1 cellular context compared by ENCODE assay signal in the genomic region with DNA sequence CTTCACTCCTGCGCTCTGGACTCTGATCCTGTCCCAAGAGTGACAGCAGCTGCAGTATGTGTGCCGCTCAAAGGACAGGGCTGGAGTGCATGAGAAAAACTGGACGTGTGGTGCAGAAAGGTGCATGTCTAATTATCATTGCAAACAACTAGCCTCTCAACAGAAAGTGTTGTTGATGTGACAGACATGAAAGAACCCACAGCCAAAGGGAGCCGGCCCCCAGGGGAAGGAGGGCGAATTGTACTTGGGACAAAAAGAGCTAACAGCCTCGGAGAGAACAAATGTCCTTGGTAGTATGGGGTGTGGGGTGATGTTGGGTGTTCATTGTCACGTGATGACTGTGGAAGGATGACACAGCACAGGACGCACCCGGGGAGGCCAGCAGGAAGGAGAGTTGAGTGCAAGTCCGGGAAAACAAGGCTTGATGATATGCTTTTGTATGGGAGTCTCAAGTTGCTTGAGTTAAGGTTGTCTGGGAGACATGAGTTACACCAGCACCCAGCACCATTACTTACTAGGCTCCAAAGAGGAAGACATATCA.
TF ChIP-seq lines count a peak whose summit lies in the region.

No MANE protein-coding gene starts in this region.

TF ChIP-seq in IMR-90, 13 proteins besides CTCF, POLR2A, EP300 and RAD21:
- TF ChIP-seq SMC3 (IDR thresholded peaks at IDR 0.05; ENCODE audit: low read depth, low read length) = no peak
- TF ChIP-seq NFE2L2 (IDR thresholded peaks at IDR 0.05; ENCODE audit: low read depth, low read length) = no peak
- TF ChIP-seq, protein P1, sequence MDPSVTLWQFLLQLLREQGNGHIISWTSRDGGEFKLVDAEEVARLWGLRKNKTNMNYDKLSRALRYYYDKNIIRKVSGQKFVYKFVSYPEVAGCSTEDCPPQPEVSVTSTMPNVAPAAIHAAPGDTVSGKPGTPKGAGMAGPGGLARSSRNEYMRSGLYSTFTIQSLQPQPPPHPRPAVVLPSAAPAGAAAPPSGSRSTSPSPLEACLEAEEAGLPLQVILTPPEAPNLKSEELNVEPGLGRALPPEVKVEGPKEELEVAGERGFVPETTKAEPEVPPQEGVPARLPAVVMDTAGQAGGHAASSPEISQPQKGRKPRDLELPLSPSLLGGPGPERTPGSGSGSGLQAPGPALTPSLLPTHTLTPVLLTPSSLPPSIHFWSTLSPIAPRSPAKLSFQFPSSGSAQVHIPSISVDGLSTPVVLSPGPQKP (IDR thresholded peaks at IDR 0.05; ENCODE audit: borderline replicate concordance, low read depth, low read length) = no peak
- TF ChIP-seq MAFK (IDR thresholded peaks at IDR 0.05; ENCODE audit: low read depth, low read length) = no peak
